In genomic region chr19:46718157-46718933, GRCh38 we compare ENCODE assay signal across 9 cellular contexts. TPM values are rescaled to one million over a fixed set of nuclear protein-coding genes. Genes with fewer than 3 reads are reported as not detected.
DNase-seq lines count a peak whose midpoint lies in the region; ATAC-seq, FAIRE-seq and TF ChIP-seq lines count a peak whose summit lies in the region.
"Had no signal": no experiment of that assay in that cellular context is flagged by ENCODE, and none has a peak within 500 bp of the region (broad histone marks: within the 10 kb centered on the region; RNA-seq: fewer than 3 reads in every experiment).

No MANE protein-coding gene starts in this region.

- TF ChIP-seq CTCF in MCF 10A (IDR thresholded peaks at IDR 0.05; ENCODE audit: unreplicated experiment) (no peak), mammary epithelial cell (conservative IDR thresholded peaks at IDR 0.05 in 1 of 2, IDR thresholded peaks at IDR 0.05 in 1 of 2; ENCODE audit: extremely low read depth in 1 of 2, insufficient read depth in 1 of 2, low read depth in 1 of 2, low read length in 2 of 2) (no peak), Peyer's patch (IDR thresholded peaks at IDR 0.05) (no peak), keratinocyte (optimal IDR thresholded peaks at IDR 0.05 in 1 of 3, IDR thresholded peaks at IDR 0.05 in 1 of 3, conservative IDR thresholded peaks at IDR 0.05 in 1 of 3; ENCODE audit: extremely low read depth in 1 of 3, insufficient read depth in 2 of 3, low read length in 3 of 3) (no peak)

- H3K4me2 ChIP-seq in mammary epithelial cell (ENCODE audit: insufficient read depth, low read depth, low read length) = no peak overlapping the region
- H3K4me2 ChIP-seq in keratinocyte (ENCODE audit: control insufficient read depth, extremely low read depth, insufficient read depth, low read depth, low read length) = peak overlapping the region; percentile 83

- H3K79me2 ChIP-seq in mammary epithelial cell (ENCODE audit: insufficient read depth, low read length) = peaks cover 32% of the 10 kb centered on the region
- peaks cover 24% of the 10 kb centered on the region for H3K79me2 ChIP-seq in keratinocyte (ENCODE audit: control insufficient read depth, insufficient read depth, low read length)

- no peaks in the 10 kb centered on the region for H3K9me1 ChIP-seq in keratinocyte (ENCODE audit: control insufficient read depth, extremely low read depth, insufficient read depth, low read length)

- no peak for FAIRE-seq in keratinocyte (lab: Jason Lieb, UNC)
- FAIRE-seq: colon had no signal

- dilution Hi-C loops in mammary epithelial cell (cut with HindIII; ENCODE audit: low sequenced_read_pairs) = no loop called here
- dilution Hi-C loops in keratinocyte (cut with MboI; ENCODE audit: extremely low pct_ligation_motif_present, low sequenced_read_pairs) = no loop called here

- H3K4me3 Mint-ChIP-seq in MCF 10A (ENCODE audit: unreplicated experiment) = peak overlapping the region; percentile 97
- peak overlapping the region; percentile 96 for H3K4me3 Mint-ChIP-seq in stimulated activated effector memory CD8-positive, alpha-beta T cell treated with anti-CD3 and anti-CD28 coated beads, Interleukin-12 subunit alpha, Interleukin-12 subunit beta, amount 100 ng/mL, for 72 hours

- in situ Hi-C loops in mammary epithelial cell (cut with MboI; ENCODE audit: low sequenced_read_pairs in 2 of 2) = no loop called here

- no TSS peak for BruUV-seq in MCF 10A (replicated peaks; lab: Mats Ljungman, UMichigan)
- no TSS peak for BruUV-seq in mammary epithelial cell (replicated peaks; lab: Mats Ljungman, UMichigan)

- H3K4me1 ChIP-seq in mammary epithelial cell (ENCODE audit: insufficient read depth, low read length) (peaks cover 41% of the 10 kb centered on the region), Peyer's patch (peaks cover 0 to 36% (median 30%) of the 10 kb centered on the region in 4 donors), keratinocyte (ENCODE audit: control insufficient read depth, extremely low read depth, insufficient read depth, low read length) (peaks cover 17% of the 10 kb centered on the region)

- H3K27ac Mint-ChIP-seq in MCF 10A (ENCODE audit: low read depth, unreplicated experiment) = no peak overlapping the region
- peak overlapping the region; percentile 97 for H3K27ac Mint-ChIP-seq in stimulated activated effector memory CD8-positive, alpha-beta T cell treated with anti-CD3 and anti-CD28 coated beads, Interleukin-12 subunit alpha, Interleukin-12 subunit beta, amount 100 ng/mL, for 72 hours

- H4K20me1 ChIP-seq in mammary epithelial cell (ENCODE audit: insufficient read depth, low read length) = no peaks in the 10 kb centered on the region
- H4K20me1 ChIP-seq in keratinocyte (ENCODE audit: control insufficient read depth, extremely low read depth, insufficient read depth, low read length) = peaks cover 2% of the 10 kb centered on the region

- no peak overlapping the region for H3K9ac ChIP-seq in mammary epithelial cell (ENCODE audit: insufficient read depth, low read length)
- no peak overlapping the region for H3K9ac ChIP-seq in keratinocyte (ENCODE audit: control insufficient read depth, extremely low read depth, insufficient read depth, low read length)

- TF ChIP-seq POLR2A in Peyer's patch (IDR thresholded peaks at IDR 0.05) (no peak), GM18505 (IDR thresholded peaks at IDR 0.05; ENCODE audit: borderline replicate concordance, extremely low read depth, insufficient read depth, insufficient read length) (no peak)

- peak; percentile 41 for ATAC-seq in stimulated activated effector memory CD8-positive, alpha-beta T cell treated with anti-CD3 and anti-CD28 coated beads, Interleukin-12 subunit alpha, Interleukin-12 subunit beta, amount 100 ng/mL, for 72 hours
- no peak for ATAC-seq in GM18505 (IDR thresholded peaks at IDR 0.05; ENCODE audit: unreplicated experiment)

- H3K27ac ChIP-seq in mammary epithelial cell (ENCODE audit: insufficient read depth, low read depth, low read length) (no peak overlapping the region), Peyer's patch (peak overlapping the region; percentile 91 to 95 (median 93)), keratinocyte (ENCODE audit: control insufficient read depth, insufficient read depth, low read length) (no peak overlapping the region)

- no peaks in the 10 kb centered on the region for H3K27me3 ChIP-seq in mammary epithelial cell (ENCODE audit: insufficient read depth, low read length)
- no peaks in the 10 kb centered on the region for H3K27me3 ChIP-seq in Peyer's patch
- H3K27me3 ChIP-seq in keratinocyte (ENCODE audit: control insufficient read depth, extremely low read depth, insufficient read depth, low read length) = no peaks in the 10 kb centered on the region

- DNase-seq in MCF 10A (ENCODE audit: unreplicated experiment) (peak; percentile 57), mammary epithelial cell (no peak), Peyer's patch (peak in 2 of 3 donors; percentile 88 to 90), keratinocyte (ENCODE audit: low read depth, low spot score) (no peak), NCI-H524 treated with DMSO at 0.1 percent for 48 hours (lab: John Stamatoyannopoulos, UW) (no peak)
- DNase-seq in activated effector memory CD4-positive, alpha-beta T cell treated with Interleukin-2 at 50 U/mL for 16 hours = peak; percentile 60
- peak; percentile 39 to 79 for DNase-seq in stimulated activated effector memory CD8-positive, alpha-beta T cell treated with anti-CD3 and anti-CD28 coated beads, Interleukin-12 subunit alpha, Interleukin-12 subunit beta, amount 100 ng/mL, for 72 hours (ENCODE audit: low spot score in 2 of 2)

- H2AFZ ChIP-seq in mammary epithelial cell (ENCODE audit: low read depth, low read length) = no peak overlapping the region
- no peak overlapping the region for H2AFZ ChIP-seq in keratinocyte (ENCODE audit: control insufficient read depth, low read length)

- 59% methylated on average over 16 of the region's 17 CpGs for WGBS in mammary epithelial cell (ENCODE audit: low coverage, missing lambda C conversion rate)

- no peaks in the 10 kb centered on the region for H3K4me1 Mint-ChIP-seq in MCF 10A (ENCODE audit: insufficient read depth, unreplicated experiment)
- peaks cover 67% of the 10 kb centered on the region for H3K4me1 Mint-ChIP-seq in stimulated activated effector memory CD8-positive, alpha-beta T cell treated with anti-CD3 and anti-CD28 coated beads, Interleukin-12 subunit alpha, Interleukin-12 subunit beta, amount 100 ng/mL, for 72 hours

- intact Hi-C loops in MCF 10A (cut with micrococcal nuclease) = no loop called here
- intact Hi-C loops in mammary epithelial cell (cut with micrococcal nuclease) = loop anchor here (5.0 kb wide), 1 partner anchor 86 kb away; no protein-coding TSS in a partner anchor

- CTCF ChIA-PET in MCF 10A (lab: Yijun Ruan, JAX) = interaction anchor here (1.0 to 1.1 kb wide), 3 partner anchors 9 to 105 kb away, joined by 3 to 8 read pairs (median 5); no protein-coding TSS in a partner anchor
- CTCF ChIA-PET in mammary epithelial cell (lab: Charles Lee; ENCODE audit: low non-redundant PET) = no interaction called here

- H3K36me3 ChIP-seq in mammary epithelial cell (ENCODE audit: insufficient read depth, low read length) (peaks cover 6% of the 10 kb centered on the region), Peyer's patch (peaks cover 0 to 38% (median 0%) of the 10 kb centered on the region in 3 donors), keratinocyte (ENCODE audit: control insufficient read depth in 2 of 2, extremely low read depth in 1 of 2, insufficient read depth in 2 of 2, low read length in 2 of 2) (peaks cover 20 to 33% of the 10 kb centered on the region in 2 experiments)

- H3K36me3 Mint-ChIP-seq in MCF 10A (ENCODE audit: insufficient read depth, unreplicated experiment) = peaks cover 32% of the 10 kb centered on the region
- H3K36me3 Mint-ChIP-seq in stimulated activated effector memory CD8-positive, alpha-beta T cell treated with anti-CD3 and anti-CD28 coated beads, Interleukin-12 subunit alpha, Interleukin-12 subunit beta, amount 100 ng/mL, for 72 hours = peaks cover 65% of the 10 kb centered on the region

- no peaks in the 10 kb centered on the region for H3K27me3 Mint-ChIP-seq in MCF 10A (ENCODE audit: insufficient read depth, unreplicated experiment)

- POLR2A ChIA-PET in MCF 10A (lab: Yijun Ruan, JAX) = no interaction called here

- H3K4me3 ChIP-seq in mammary epithelial cell (replicated peaks in 1 of 3; ENCODE audit: insufficient read depth in 1 of 3, low read depth in 2 of 3, low read length in 3 of 3) = no peak overlapping the region
- H3K4me3 ChIP-seq in Peyer's patch = peak overlapping the region; percentile 19 to 89 (median 76)
- H3K4me3 ChIP-seq in keratinocyte (ENCODE audit: control insufficient read depth in 2 of 3, extremely low read depth in 1 of 3, insufficient read depth in 2 of 3, low read depth in 1 of 3, low read length in 3 of 3) = no peak overlapping the region

- H3K9me3 ChIP-seq in mammary epithelial cell (replicated peaks; ENCODE audit: insufficient read depth, low read length) (no peaks in the 10 kb centered on the region), Peyer's patch (no peaks in the 10 kb centered on the region), keratinocyte (ENCODE audit: control insufficient read depth, low read depth, low read length) (no peaks in the 10 kb centered on the region)

- no peaks in the 10 kb centered on the region for H3K9me3 Mint-ChIP-seq in MCF 10A (ENCODE audit: unreplicated experiment)
- H3K9me3 Mint-ChIP-seq in stimulated activated effector memory CD8-positive, alpha-beta T cell treated with anti-CD3 and anti-CD28 coated beads, Interleukin-12 subunit alpha, Interleukin-12 subunit beta, amount 100 ng/mL, for 72 hours = no peaks in the 10 kb centered on the region

RNA-seq across cellular contexts. Expression of gene PRKD2, which starts 1.4 kb away (rescaled TPM):
- total RNA-seq in MCF 10A (2022) = 30.4 and 35.9 TPM in 2 replicates
- 10 to 100 TPM; 20.2 to 55.5 TPM for total RNA-seq in mammary epithelial cell
- polyA plus RNA-seq in mammary epithelial cell = 23.9 TPM
- polyA minus RNA-seq in mammary epithelial cell = 21.0 TPM
- 10 to 100 TPM; 57.0 to 88.8 (median 64.0) TPM for total RNA-seq in Peyer's patch
- 9.9 to 29.0 TPM (median 13.4 TPM) in 3 replicates for polyA plus RNA-seq in keratinocyte
- polyA plus RNA-seq in keratinocyte (2011; ENCODE audit: low read depth) = 29.0 TPM
- 14.5 and 18.8 TPM in 2 replicates for polyA plus RNA-seq in keratinocyte (2011; cell fraction: cytosol; rRNA removed)
- polyA plus RNA-seq in keratinocyte (2011; cell fraction: nucleus; rRNA removed) = 35.6 and 42.7 TPM in 2 replicates
- 43.1 and 43.3 TPM in 2 replicates for polyA plus RNA-seq in keratinocyte (2012; ENCODE audit: low replicate concordance)
- 20.6 to 53.9 TPM (median 27.4 TPM) in 3 replicates for polyA minus RNA-seq in keratinocyte
- 31.3 TPM for polyA minus RNA-seq in keratinocyte (2011; cell fraction: cytosol; rRNA and poly(A)+ RNA removed)
- 36.9 and 42.0 TPM in 2 replicates for polyA minus RNA-seq in keratinocyte (2011; cell fraction: nucleus; rRNA and poly(A)+ RNA removed)

RNA-seq across cellular contexts. Expression of gene FKRP, which starts 27.5 kb away (rescaled TPM):
- 21.2 and 23.9 TPM in 2 replicates for total RNA-seq in MCF 10A (2022)
- 10 to 100 TPM; 15.7 to 23.4 TPM for total RNA-seq in mammary epithelial cell
- 11.7 TPM for polyA plus RNA-seq in mammary epithelial cell
- 18.6 TPM for polyA minus RNA-seq in mammary epithelial cell
- 10 to 100 TPM in 3 of 4 donors, 1 to 10 TPM in 1; 9.1 to 18.6 (median 15.3) TPM for total RNA-seq in Peyer's patch
- 6.1 to 12.6 TPM (median 6.1 TPM) in 3 replicates for polyA plus RNA-seq in keratinocyte
- polyA plus RNA-seq in keratinocyte (2011; ENCODE audit: low read depth) = 1.1 TPM
- 4.2 TPM in 2 replicates for polyA plus RNA-seq in keratinocyte (2011; cell fraction: cytosol; rRNA removed)
- 24.1 and 28.5 TPM in 2 replicates for polyA plus RNA-seq in keratinocyte (2011; cell fraction: nucleus; rRNA removed)
- polyA plus RNA-seq in keratinocyte (2012; ENCODE audit: low replicate concordance) = 7.8 and 13.2 TPM in 2 replicates
- 2.8 to 6.7 TPM (median 5.3 TPM) in 3 replicates for polyA minus RNA-seq in keratinocyte
- 3.6 TPM for polyA minus RNA-seq in keratinocyte (2011; cell fraction: cytosol; rRNA and poly(A)+ RNA removed)
- 9.9 and 19.3 TPM in 2 replicates for polyA minus RNA-seq in keratinocyte (2011; cell fraction: nucleus; rRNA and poly(A)+ RNA removed)

RNA-seq across cellular contexts. Expression of gene STRN4, which starts 27.9 kb away (rescaled TPM):
- 90.1 and 92.3 TPM in 2 replicates for total RNA-seq in MCF 10A (2022)
- 10 to 100 TPM; 59.2 to 92.4 TPM for total RNA-seq in mammary epithelial cell
- polyA plus RNA-seq in mammary epithelial cell = 56.3 TPM
- polyA minus RNA-seq in mammary epithelial cell = 72.5 TPM
- total RNA-seq in Peyer's patch = 100 to 1,000 TPM in 3 of 4 donors, 10 to 100 TPM in 1; 80.9 to 146 (median 116) TPM
- polyA plus RNA-seq in keratinocyte = 37.3 to 57.0 TPM (median 45.8 TPM) in 3 replicates
- 59.7 TPM for polyA plus RNA-seq in keratinocyte (2011; ENCODE audit: low read depth)
- 42.0 and 88.9 TPM in 2 replicates for polyA plus RNA-seq in keratinocyte (2011; cell fraction: cytosol; rRNA removed)
- polyA plus RNA-seq in keratinocyte (2011; cell fraction: nucleus; rRNA removed) = 69.4 and 94.0 TPM in 2 replicates
- 36.7 and 55.0 TPM in 2 replicates for polyA plus RNA-seq in keratinocyte (2012; ENCODE audit: low replicate concordance)
- 55.6 to 205 TPM (median 59.7 TPM) in 3 replicates for polyA minus RNA-seq in keratinocyte
- 84.6 TPM for polyA minus RNA-seq in keratinocyte (2011; cell fraction: cytosol; rRNA and poly(A)+ RNA removed)
- polyA minus RNA-seq in keratinocyte (2011; cell fraction: nucleus; rRNA and poly(A)+ RNA removed) = 47.5 and 53.7 TPM in 2 replicates

RNA-seq across cellular contexts. Expression of gene DACT3, which starts 57.4 kb away (rescaled TPM):
- total RNA-seq in MCF 10A (2022) (0.09 TPM in 1 of 2 replicates, not detected in the other), mammary epithelial cell (under 1 TPM; 0.31 to 0.33 TPM), Peyer's patch (1 to 10 TPM in 2 of 4 donors, under 1 TPM in 2; 0.53 to 2.3 (median 1.4) TPM)
- polyA plus RNA-seq in mammary epithelial cell (0.07 TPM), keratinocyte (0.03 to 0.14 TPM (median 0.04 TPM) in 3 replicates)
- polyA minus RNA-seq in mammary epithelial cell (not detected), keratinocyte (0.06 TPM in 1 of 3 replicates, not detected in the others)
- not detected for polyA plus RNA-seq in keratinocyte (2011; ENCODE audit: low read depth)
- 0.09 and 0.11 TPM in 2 replicates for polyA plus RNA-seq in keratinocyte (2011; cell fraction: cytosol; rRNA removed)
- 0.11 and 0.28 TPM in 2 replicates for polyA plus RNA-seq in keratinocyte (2011; cell fraction: nucleus; rRNA removed)
- 0.06 and 0.11 TPM in 2 replicates for polyA plus RNA-seq in keratinocyte (2012; ENCODE audit: low replicate concordance)
- polyA minus RNA-seq in keratinocyte (2011; cell fraction: cytosol; rRNA and poly(A)+ RNA removed) = not detected
- not detected in 2 replicates for polyA minus RNA-seq in keratinocyte (2011; cell fraction: nucleus; rRNA and poly(A)+ RNA removed)

Comparison
In these comparisons a context has a peak if more than half of its experiments do, and no peak if none do; other contexts are left out.
1. DNase-seq: peak in MCF 10A (single experiment), Peyer's patch (2 of 3), activated effector memory CD4-positive, alpha-beta T cell treated with Interleukin-2 at 50 U/mL for 16 hours (single experiment) and stimulated activated effector memory CD8-positive, alpha-beta T cell treated with anti-CD3 and anti-CD28 coated beads, Interleukin-12 subunit alpha, Interleukin-12 subunit beta, amount 100 ng/mL, for 72 hours (2 of 2); none in mammary epithelial cell (single experiment), keratinocyte (single experiment) and NCI-H524 treated with DMSO at 0.1 percent for 48 hours (single experiment).
2. H3K27ac ChIP-seq: peak in Peyer's patch (4 of 4); none in mammary epithelial cell (single experiment) and keratinocyte (single experiment).
3. H3K4me3 ChIP-seq: peak in Peyer's patch (4 of 4); none in mammary epithelial cell (0 of 3) and keratinocyte (0 of 3).